In genomic region chr17:2365132-2365531, GRCh38 we compare ENCODE assay signal across 27 cellular contexts.
"Had no signal": no experiment of that assay in that cellular context is flagged by ENCODE, and none has a peak within 500 bp of the region (broad histone marks: within the 10 kb centered on the region; RNA-seq: fewer than 3 reads in every experiment).

No MANE protein-coding gene starts in this region.

- H3K9me3 Mint-ChIP-seq: naive thymus-derived CD8-positive, alpha-beta T cell; nephron progenitor cell; neural progenitor cell; stimulated activated naive B cell treated with anti-CD40 and anti-IgM and Interleukin-4, amounts not matched to agents 10 μg/mL and 1 μg/mL and 100 μg/mL, for 72 hours had no signal

- DNase-seq: hippocampal formation; left colon; lower lobe of right lung; mammary epithelial cell; mesenchymal stem cell; naive thymus-derived CD8-positive, alpha-beta T cell; nephron progenitor cell; posterior cingulate gyrus; psoas muscle; right lobe of liver; stimulated activated CD4-positive, alpha-beta T cell treated with anti-CD3 and anti-CD28 coated beads, Interleukin-12 subunit alpha, Interleukin-12 subunit beta, amount 100 ng/mL, for 4 hours; stimulated activated CD4-positive, alpha-beta T cell treated with anti-CD3 and anti-CD28 coated beads, Interleukin-15, amount 100 ng/mL, for 24 hours; stimulated activated CD4-positive, alpha-beta T cell treated with anti-CD3 and anti-CD28 coated beads, Interleukin-2, amount 100 ng/mL, for 24 hours; stimulated activated CD4-positive, alpha-beta T cell treated with anti-CD3 and anti-CD28 coated beads, Interleukin-4, amount 100 ng/mL, for 1 hour; stimulated activated naive B cell treated with anti-CD40 and anti-IgM and Interleukin-4, amounts not matched to agents 10 μg/mL and 1 μg/mL and 100 μg/mL, for 72 hours; stimulated activated naive CD8-positive, alpha-beta T cell treated with anti-CD3 and anti-CD28 coated beads, Interleukin-15, Interleukin-2, amounts not matched to agents 100 U/mL and 50 U/mL, for 24 hours; stomach; testis; thyroid gland; transverse colon; upper lobe of left lung had no signal

- H3K4me3 Mint-ChIP-seq: naive thymus-derived CD8-positive, alpha-beta T cell; nephron progenitor cell; neural progenitor cell; stimulated activated naive B cell treated with anti-CD40 and anti-IgM and Interleukin-4, amounts not matched to agents 10 μg/mL and 1 μg/mL and 100 μg/mL, for 72 hours had no signal

- H3K4me3 ChIP-seq: left lung, lower lobe of right lung, neural progenitor cell, pancreas, psoas muscle, right lobe of liver, skin epidermis, stomach, testis, thyroid gland, transverse colon, upper lobe of left lung, vagina had no signal

- FAIRE-seq: keratinocyte, pancreas had no signal

- H3K36me3 ChIP-seq: neural progenitor cell, transverse colon had no signal

- H3K27me3 ChIP-seq: left lung, neural progenitor cell, pancreas, right lobe of liver, stomach, testis, thyroid gland, transverse colon, upper lobe of left lung, vagina had no signal

- H3K9me3 ChIP-seq: left lung, lower lobe of right lung, pancreas, psoas muscle, right lobe of liver, stomach, testis, thyroid gland, transverse colon, upper lobe of left lung, vagina had no signal

- ATAC-seq: left colon; left lung; lower lobe of right lung; naive thymus-derived CD8-positive, alpha-beta T cell; pancreas; stimulated activated naive B cell treated with anti-CD40 and anti-IgM and Interleukin-4, amounts not matched to agents 10 μg/mL and 1 μg/mL and 100 μg/mL, for 72 hours; stimulated activated naive CD8-positive, alpha-beta T cell treated with anti-CD3 and anti-CD28 coated beads, Interleukin-15, Interleukin-2, amounts not matched to agents 100 U/mL and 50 U/mL, for 24 hours had no signal

- H3K4me1 ChIP-seq: pancreas, right lobe of liver, testis, thyroid gland, upper lobe of left lung, vagina had no signal

- H3K27ac ChIP-seq: left lung, lower lobe of right lung, neural progenitor cell, pancreas, right lobe of liver, skin epidermis, stomach, testis, thyroid gland, transverse colon, upper lobe of left lung, vagina had no signal

- H3K4me1 Mint-ChIP-seq: naive thymus-derived CD8-positive, alpha-beta T cell; stimulated activated naive B cell treated with anti-CD40 and anti-IgM and Interleukin-4, amounts not matched to agents 10 μg/mL and 1 μg/mL and 100 μg/mL, for 72 hours had no signal

- H3K27me3 Mint-ChIP-seq: naive thymus-derived CD8-positive, alpha-beta T cell; stimulated activated naive B cell treated with anti-CD40 and anti-IgM and Interleukin-4, amounts not matched to agents 10 μg/mL and 1 μg/mL and 100 μg/mL, for 72 hours had no signal

- H3K27ac Mint-ChIP-seq: nephron progenitor cell; stimulated activated naive B cell treated with anti-CD40 and anti-IgM and Interleukin-4, amounts not matched to agents 10 μg/mL and 1 μg/mL and 100 μg/mL, for 72 hours had no signal
